In the genomic region with DNA sequence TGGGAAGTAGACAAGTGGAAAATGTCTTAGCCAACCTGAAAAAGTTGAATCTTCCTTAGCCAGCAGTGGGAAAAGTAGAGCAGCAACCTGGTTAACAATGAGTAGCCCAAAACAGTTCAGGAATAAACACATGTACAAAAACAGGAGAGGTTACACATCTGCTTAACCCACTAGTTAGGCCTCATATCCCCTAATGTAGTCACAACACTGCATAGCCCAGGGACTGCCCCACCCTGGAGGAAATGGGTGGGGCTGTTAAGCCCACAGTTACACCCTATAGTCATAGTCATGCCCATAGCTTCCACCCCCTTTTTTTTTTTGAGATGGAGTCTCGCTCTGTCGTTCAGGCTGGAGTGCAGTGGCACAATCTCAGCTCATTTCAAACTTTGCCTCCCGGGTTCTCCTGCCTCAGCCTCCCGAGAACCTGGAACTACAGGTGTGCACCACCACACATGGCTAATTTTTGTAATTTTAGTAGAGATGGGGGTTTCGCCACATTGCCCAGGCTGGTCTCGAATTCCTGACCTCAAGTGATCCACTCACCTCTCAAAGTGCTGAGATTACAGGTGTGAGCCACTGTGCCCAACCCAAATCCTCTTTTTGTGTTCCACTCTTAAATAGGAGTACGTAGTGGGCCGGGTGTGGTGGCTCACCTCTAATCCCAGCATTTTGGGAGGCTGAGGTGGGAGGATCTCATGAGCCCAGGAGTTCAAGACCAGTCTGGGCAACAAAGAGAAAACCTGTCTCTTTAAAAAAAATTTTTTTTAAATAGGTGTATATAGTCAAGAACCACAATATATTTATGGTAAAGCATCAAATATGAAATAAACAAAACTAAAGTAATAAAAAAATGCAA, we compare ENCODE assay signal across 8 cellular contexts. TPM values are rescaled to one million over a fixed set of nuclear protein-coding genes. Genes with fewer than 3 reads are reported as not detected.
DNase-seq lines count a peak whose midpoint lies in the region; ATAC-seq and TF ChIP-seq lines count a peak whose summit lies in the region.

No MANE protein-coding gene starts in this region.

- peaks cover 55% of the 10 kb centered on the region for H3K4me1 ChIP-seq in OCI-LY3 (ENCODE audit: low read length)

- H4K20me1 ChIP-seq in OCI-LY3 (ENCODE audit: insufficient read depth, low read length), result no peaks in the 10 kb centered on the region

- TF ChIP-seq CTCF in OCI-LY3 (IDR thresholded peaks at IDR 0.05; ENCODE audit: low read depth, low read length), result no peak

- H3K36me3 ChIP-seq in OCI-LY3 (replicated peaks; ENCODE audit: low read depth, low read length), result peaks cover 7% of the 10 kb centered on the region

- peak overlapping the region; percentile 99 for H3K27ac ChIP-seq in OCI-LY3 (ENCODE audit: low read length)

- H3K4me3 ChIP-seq in OCI-LY3 (ENCODE audit: low read length), result peak overlapping the region; percentile 60

- no peaks in the 10 kb centered on the region for H3K9me3 ChIP-seq in OCI-LY3 (ENCODE audit: insufficient read depth, low read length)

- intact Hi-C loops in left colon (cut with DNase I, micrococcal nuclease), result no loop called here

- peak overlapping the region; percentile 76 for H3K9ac ChIP-seq in OCI-LY3 (ENCODE audit: low read length)

- H2AFZ ChIP-seq in OCI-LY3 (ENCODE audit: low read depth, low read length), result no peak overlapping the region

- DNase-seq in activated effector memory CD4-positive, alpha-beta T cell treated with Interleukin-2 at 50 U/mL for 16 hours, result peak; percentile 73
- DNase-seq in left colon (peak; percentile 61 to 63), cerebellum (ENCODE audit: low spot score) (no peak), NCI-H2196 (lab: John Stamatoyannopoulos, UW; ENCODE audit: unreplicated experiment) (no peak)
- peak; percentile 37 to 75 (median 64) for DNase-seq in stimulated activated naive CD4-positive, alpha-beta T cell (lab: John Stamatoyannopoulos, UW)

- H3K4me2 ChIP-seq in OCI-LY3 (ENCODE audit: low read length), result peak overlapping the region; percentile 79

- ATAC-seq in GM18502 (IDR thresholded peaks at IDR 0.05; ENCODE audit: poor library complexity, unreplicated experiment), result peak; percentile 67
- ATAC-seq in HG02623 (IDR thresholded peaks at IDR 0.05; ENCODE audit: unreplicated experiment), result peak; percentile 82
- peak; percentile 87 for ATAC-seq in left colon

- H3K27me3 ChIP-seq in OCI-LY3 (ENCODE audit: low read depth, low read length), result no peaks in the 10 kb centered on the region

- peaks cover 83% of the 10 kb centered on the region for H3K79me2 ChIP-seq in OCI-LY3 (ENCODE audit: low read length)

RNA-seq across cellular contexts. Expression of a gene that starts 24.5 kb away (rescaled TPM):
- total RNA-seq in left colon (10 to 100 TPM; 48.0 to 57.6 TPM), cerebellum (19.2 TPM)

Comparison
In these comparisons a context has a peak if more than half of its experiments do, and no peak if none do; other contexts are left out.
1. DNase-seq: peak in activated effector memory CD4-positive, alpha-beta T cell treated with Interleukin-2 at 50 U/mL for 16 hours (single experiment), left colon (2 of 2) and stimulated activated naive CD4-positive, alpha-beta T cell (6 of 6); none in cerebellum (single experiment) and NCI-H2196 (single experiment).
2. Peak in every context shown above with its lines, with median percentiles within 50 percentile points of each other: ATAC-seq.